In the genomic region with DNA sequence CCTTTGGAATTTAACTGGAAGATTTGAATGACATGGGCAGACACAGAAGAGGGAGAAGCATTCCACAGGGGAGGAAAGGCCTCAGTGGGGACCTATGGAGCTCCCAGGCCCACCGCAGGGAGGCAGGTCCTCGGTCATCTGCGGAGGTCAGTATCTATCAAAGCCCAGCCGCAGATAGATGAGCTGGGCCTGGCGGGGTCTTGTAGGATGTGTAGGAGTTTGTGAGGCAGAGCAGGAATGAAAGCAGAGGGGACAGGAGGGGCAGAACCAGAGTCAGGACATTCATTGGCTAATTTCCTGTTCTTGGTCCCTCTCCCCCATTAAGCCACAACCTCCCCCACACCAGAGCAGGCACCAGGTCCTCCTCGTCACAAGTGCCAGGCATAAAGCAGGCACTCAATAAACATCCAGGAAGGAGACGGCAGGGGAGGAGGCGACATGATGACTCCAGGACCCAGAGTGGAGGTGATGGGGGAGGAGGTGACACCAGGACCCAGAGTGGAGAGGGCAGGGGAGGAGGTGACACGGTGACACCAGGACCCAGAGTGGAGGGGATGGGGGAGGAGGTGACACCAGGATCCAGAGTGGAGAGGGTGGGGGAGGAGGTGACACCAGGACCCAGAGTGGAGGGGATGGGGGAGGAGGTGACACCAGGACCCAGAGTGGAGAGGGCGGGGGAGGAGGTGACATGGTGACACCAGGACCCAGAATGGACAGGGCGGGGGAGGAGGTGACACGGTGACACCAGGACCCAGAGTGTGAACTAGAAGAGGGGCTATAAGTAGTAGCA, we compare ENCODE assay signal across 9 cellular contexts.
DNase-seq lines count a peak whose midpoint lies in the region; ATAC-seq, FAIRE-seq and TF ChIP-seq lines count a peak whose summit lies in the region.
"Had no signal": no experiment of that assay in that cellular context is flagged by ENCODE, and none has a peak within 500 bp of the region (broad histone marks: within the 10 kb centered on the region; RNA-seq: fewer than 3 reads in every experiment).

No MANE protein-coding gene starts in this region.

- H3K36me3 ChIP-seq in esophagus muscularis mucosa: peaks cover 0 to 17% (median 9%) of the 10 kb centered on the region in 4 donors

- 95% methylated on average over 12 of the region's 12 CpGs for WGBS in esophagus muscularis mucosa

- TF ChIP-seq CTCF in esophagus muscularis mucosa (IDR thresholded peaks at IDR 0.05): no peak

- peak; percentile 72 for FAIRE-seq in GM12891 (lab: Jason Lieb, UNC)

- no peaks in the 10 kb centered on the region for H3K9me3 ChIP-seq in esophagus muscularis mucosa

- no peaks in the 10 kb centered on the region for H3K27me3 ChIP-seq in esophagus muscularis mucosa

- no peak for DNase-seq in GM12891 (ENCODE audit: insufficient read length, low spot score)
- peak; percentile 31 for DNase-seq in UCSD-AML1 (lab: John Stamatoyannopoulos, UW; ENCODE audit: unreplicated experiment)
- no peak for DNase-seq in esophagus muscularis mucosa (ENCODE audit: extremely low spot score)
- peak; percentile 56 for DNase-seq in stimulated activated CD4-positive, alpha-beta T cell treated with anti-CD3 and anti-CD28 coated beads, Interleukin-2, amount 100 ng/mL, for 24 hours
- no peak for DNase-seq in NCI-H82 treated with DMSO at 0.1 percent for 48 hours (lab: John Stamatoyannopoulos, UW; ENCODE audit: unreplicated experiment)
- DNase-seq in medulla oblongata (ENCODE audit: extremely low spot score): no peak
- DNase-seq in foreskin melanocyte: no peak
- DNase-seq: NCI-H1436 treated with DMSO at 0.1 percent for 48 hours had no signal

- no peak for ATAC-seq in GM21619 (IDR thresholded peaks at IDR 0.05; ENCODE audit: unreplicated experiment)

- no peak overlapping the region for H3K4me3 ChIP-seq in esophagus muscularis mucosa

- H3K27ac ChIP-seq in esophagus muscularis mucosa (replicated peaks in 1 of 4): peak overlapping the region; percentile 73 to 85 (median 78)

- H3K4me1 ChIP-seq in esophagus muscularis mucosa: peaks cover 39 to 55% (median 51%) of the 10 kb centered on the region in 4 donors

- intact Hi-C loops in esophagus muscularis mucosa (cut with DNase I): no loop called here

- TF ChIP-seq POLR2A in GM12891 (IDR thresholded peaks at IDR 0.05; ENCODE audit: low read depth, low read length): no peak
- TF ChIP-seq POLR2A in esophagus muscularis mucosa (IDR thresholded peaks at IDR 0.05; ENCODE audit: low read depth): no peak

- TF ChIP-seq EP300 in esophagus muscularis mucosa (IDR thresholded peaks at IDR 0.05): no peak

TF ChIP-seq in GM12891, 5 proteins besides CTCF, POLR2A, EP300 and RAD21:
- TF ChIP-seq POLR2AphosphoS5 (IDR thresholded peaks at IDR 0.05; ENCODE audit: low read depth, low read length): no peak
- TF ChIP-seq SPI1 (IDR thresholded peaks at IDR 0.05; ENCODE audit: low read depth, low read length): no peak
- TF ChIP-seq PAX5 (IDR thresholded peaks at IDR 0.05; ENCODE audit: insufficient read depth, low read length, severe bottlenecking): no peak
- no peak for TF ChIP-seq TAF1 (IDR thresholded peaks at IDR 0.05; ENCODE audit: low read depth, low read length)
- TF ChIP-seq POU2F2 (IDR thresholded peaks at IDR 0.05; ENCODE audit: low read depth, low read length): no peak

Comparison
In these comparisons a context has a peak if more than half of its experiments do, and no peak if none do; other contexts are left out.
1. DNase-seq: peak in UCSD-AML1 (single experiment) and stimulated activated CD4-positive, alpha-beta T cell treated with anti-CD3 and anti-CD28 coated beads, Interleukin-2, amount 100 ng/mL, for 24 hours (2 of 2); none in GM12891 (single experiment), esophagus muscularis mucosa (single experiment), NCI-H82 treated with DMSO at 0.1 percent for 48 hours (single experiment), medulla oblongata (single experiment) and foreskin melanocyte (single experiment).